In the genomic region with DNA sequence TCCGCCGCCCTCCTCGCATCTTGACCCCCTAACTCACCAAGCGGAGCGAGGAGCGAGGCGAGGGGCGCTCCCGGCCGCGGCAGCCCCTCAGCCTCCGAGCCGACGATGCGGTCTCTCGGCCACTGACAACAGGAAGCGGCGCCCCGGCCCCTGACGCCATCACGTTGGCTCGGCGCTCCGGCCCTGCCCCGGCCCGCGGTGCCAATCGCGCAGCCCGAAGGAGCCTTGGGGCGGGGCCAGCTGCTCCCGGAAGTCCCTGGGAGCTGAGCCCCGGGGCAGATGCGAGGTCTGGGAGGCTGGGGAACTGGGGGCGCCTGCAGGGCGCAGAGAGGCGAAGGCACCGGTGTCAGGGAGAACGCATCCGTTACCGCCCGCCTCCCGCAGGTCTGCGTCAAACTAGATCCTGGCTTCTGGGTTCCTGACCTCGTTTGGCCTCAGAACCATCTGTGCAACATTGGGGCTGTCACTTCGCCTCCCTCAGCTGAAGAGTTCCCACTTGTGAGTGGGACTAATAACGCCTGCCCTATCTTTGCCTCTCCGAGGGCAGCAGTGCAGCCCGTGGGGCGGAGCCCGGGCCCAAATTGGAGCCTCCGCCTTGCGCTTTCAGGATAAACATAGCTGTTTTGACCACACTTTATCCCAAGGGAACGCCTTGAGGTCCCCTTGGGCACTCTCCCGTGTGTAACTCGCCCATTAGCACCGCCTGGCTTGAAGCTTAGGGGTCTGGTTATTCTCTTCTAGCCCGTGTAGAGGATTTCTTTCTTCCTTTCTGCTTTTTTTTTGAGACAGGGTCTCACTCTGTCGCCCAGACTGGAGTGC, we compare ENCODE assay signal across 8 cellular contexts. TPM values are rescaled to one million over a fixed set of nuclear protein-coding genes. Genes with fewer than 3 reads are reported as not detected.
DNase-seq lines count a peak whose midpoint lies in the region; ATAC-seq and TF ChIP-seq lines count a peak whose summit lies in the region.
"Not testable (repeated sequence)": the region's sequence is repeated elsewhere in the genome, so short reads cannot be mapped to it uniquely, and the experiment has no call there.

A gene (minus strand): TSS at position 107 of the 819 bp plus-strand sequence. CDS start 8,237 bp downstream, outside the sequence.

- not testable (repeated sequence) for H2BK120ac ChIP-seq in neuronal stem cell (ENCODE audit: low read depth, low read length)

- not testable (repeated sequence) for H4K91ac ChIP-seq in neuronal stem cell (ENCODE audit: low read depth, low read length, poor library complexity)

- H2AFZ ChIP-seq in neuronal stem cell (ENCODE audit: low read length) = peak within 1 kb of the TSS; percentile 86

- H2BK15ac ChIP-seq in neuronal stem cell (ENCODE audit: low read length) = not testable (repeated sequence)

- ATAC-seq in SK-N-SH treated with all-trans-retinoic acid at 6 μM for 48 hours (peak; percentile 97), gastroesophageal sphincter (peak; percentile 94)

- H3K4me1 Mint-ChIP-seq in activated naive CD4-positive, alpha-beta T cell treated with anti-CD3 and anti-CD28 coated beads, Interleukin-2, amount 10 ng/mL, durations not matched to agents 7 days and 5 days = peaks cover 23% of the 10 kb centered on the region

- H3K36me3 Mint-ChIP-seq in activated naive CD4-positive, alpha-beta T cell treated with anti-CD3 and anti-CD28 coated beads, Interleukin-2, amount 10 ng/mL, durations not matched to agents 7 days and 5 days = not testable (repeated sequence)

- H3K4ac ChIP-seq in neuronal stem cell (ENCODE audit: low read length) = not testable (repeated sequence)

- peak; percentile 86 to 92 for TF ChIP-seq POLR2A in gastroesophageal sphincter (IDR thresholded peaks at IDR 0.05)

- H3K4me3 ChIP-seq in HFF-Myc (replicated peaks; ENCODE audit: low read depth, low read length) = peak within 1 kb of the TSS; percentile 55
- peak within 1 kb of the TSS; percentile 68 to 81 for H3K4me3 ChIP-seq in gastroesophageal sphincter
- peak within 1 kb of the TSS; percentile 54 to 82 for H3K4me3 ChIP-seq in neuronal stem cell (ENCODE audit: low read length in 2 of 2)

- H2BK5ac ChIP-seq in neuronal stem cell (ENCODE audit: low read length) = not testable (repeated sequence)

- peaks cover 0 to 39% (median 7%) of the 10 kb centered on the region in 3 donors for H3K4me1 ChIP-seq in gastroesophageal sphincter
- not testable (repeated sequence) for H3K4me1 ChIP-seq in neuronal stem cell (ENCODE audit: control insufficient read depth in 2 of 2, insufficient read depth in 1 of 2, low read depth in 1 of 2, low read length in 2 of 2)

- not testable (repeated sequence) for H3K79me1 ChIP-seq in neuronal stem cell (ENCODE audit: low read depth, low read length)

- peak; percentile 39 for DNase-seq in GM04504 (ENCODE audit: low read depth)
- not testable (repeated sequence) for DNase-seq in HFF-Myc (ENCODE audit: extremely low read depth, low read depth)
- peak; percentile 76 for DNase-seq in MV-4-11 (lab: John Stamatoyannopoulos, UW)
- peak; percentile 91 for DNase-seq in activated naive CD4-positive, alpha-beta T cell treated with anti-CD3 and anti-CD28 coated beads, Interleukin-2, amount 10 ng/mL, durations not matched to agents 7 days and 5 days
- peak; percentile 71 for DNase-seq in neuronal stem cell (ENCODE audit: low spot score)
- peak; percentile 45 for DNase-seq in stromal cell of bone marrow (ENCODE audit: low read depth)

- H3K9ac ChIP-seq in neuronal stem cell (ENCODE audit: low read depth, low read length, poor library complexity) = peak within 1 kb of the TSS; percentile 17

- H3K23ac ChIP-seq in neuronal stem cell (ENCODE audit: low read depth, low read length, poor library complexity) = not testable (repeated sequence)

- not testable (repeated sequence) for H2BK12ac ChIP-seq in neuronal stem cell (ENCODE audit: low read length)

- H3K4me2 ChIP-seq in neuronal stem cell (ENCODE audit: insufficient read depth, low read length, poor library complexity, severe bottlenecking) = peak within 1 kb of the TSS; percentile 49

- WGBS in gastroesophageal sphincter (ENCODE audit: low coverage in 1 of 2), 2 donors = 0% methylated on average over 3 to 4 of the region's 59 CpGs
- no CpG with 5 or more reads among the region's 59 CpGs for WGBS in neuronal stem cell (ENCODE audit: extremely low coverage in 2 of 2, insufficient read length in 2 of 2, insufficient replicate concordance in 1 of 2), 2 donors

- not testable (repeated sequence) for TF ChIP-seq EP300 in gastroesophageal sphincter (IDR thresholded peaks at IDR 0.05)

- not testable (repeated sequence) for H4K8ac ChIP-seq in neuronal stem cell (ENCODE audit: low read depth, low read length)

- not testable (repeated sequence) for H3K18ac ChIP-seq in neuronal stem cell (ENCODE audit: low read length)

- peak within 1 kb of the TSS; percentile 86 for H3K4me3 Mint-ChIP-seq in activated naive CD4-positive, alpha-beta T cell treated with anti-CD3 and anti-CD28 coated beads, Interleukin-2, amount 10 ng/mL, durations not matched to agents 7 days and 5 days

- CTCF ChIA-PET in activated naive CD4-positive, alpha-beta T cell treated with anti-CD3 and anti-CD28 coated beads, Interleukin-2, amount 10 ng/mL, durations not matched to agents 7 days and 5 days (lab: Charles Lee) = not testable (repeated sequence)

- H3K27ac Mint-ChIP-seq in activated naive CD4-positive, alpha-beta T cell treated with anti-CD3 and anti-CD28 coated beads, Interleukin-2, amount 10 ng/mL, durations not matched to agents 7 days and 5 days = peak within 1 kb of the TSS; percentile 91

- not testable (repeated sequence) for TF ChIP-seq CTCF in HFF-Myc (IDR thresholded peaks at IDR 0.05; ENCODE audit: low read depth, low read length, missing control alignments); gastroesophageal sphincter (IDR thresholded peaks at IDR 0.05)

- H3K27ac ChIP-seq in gastroesophageal sphincter = peak within 1 kb of the TSS; percentile 61 to 93 (median 90)
- not testable (repeated sequence) for H3K27ac ChIP-seq in neuronal stem cell (replicated peaks; ENCODE audit: low read length)

- not testable (repeated sequence) for H3K14ac ChIP-seq in neuronal stem cell (ENCODE audit: low read length)

- H2AK5ac ChIP-seq in neuronal stem cell (ENCODE audit: low read depth, low read length) = not testable (repeated sequence)

- H3K27me3 ChIP-seq in gastroesophageal sphincter; neuronal stem cell (ENCODE audit: control insufficient read depth in 3 of 3, insufficient read depth in 3 of 3, low read depth in 1 of 3, low read length in 3 of 3): not testable (repeated sequence)

- H3K27me3 Mint-ChIP-seq in activated naive CD4-positive, alpha-beta T cell treated with anti-CD3 and anti-CD28 coated beads, Interleukin-2, amount 10 ng/mL, durations not matched to agents 7 days and 5 days = not testable (repeated sequence)

- not testable (repeated sequence) for H3K9me3 Mint-ChIP-seq in activated naive CD4-positive, alpha-beta T cell treated with anti-CD3 and anti-CD28 coated beads, Interleukin-2, amount 10 ng/mL, durations not matched to agents 7 days and 5 days

- H3K9me3 ChIP-seq in gastroesophageal sphincter; neuronal stem cell (replicated peaks in 1 of 2; ENCODE audit: control insufficient read depth in 2 of 2, insufficient read depth in 1 of 2, low read depth in 1 of 2, low read length in 2 of 2): not testable (repeated sequence)

- H3K36me3 ChIP-seq in gastroesophageal sphincter; neuronal stem cell (replicated peaks in 1 of 2; ENCODE audit: control insufficient read depth in 2 of 2, insufficient read depth in 2 of 2, low read length in 2 of 2): not testable (repeated sequence)

RNA-seq across cellular contexts. Expression of the gene that starts here (rescaled TPM):
- total RNA-seq in gastroesophageal sphincter = 10 to 100 TPM; 17.8 to 36.5 (median 29.2) TPM
- 4.9 TPM for polyA plus RNA-seq in neuronal stem cell (2013, experiment 1 of 2)
- polyA plus RNA-seq in neuronal stem cell (2013, experiment 2 of 2) = 5.6 TPM
